ENCODE assay signal across 16 cellular contexts in the genomic region with DNA sequence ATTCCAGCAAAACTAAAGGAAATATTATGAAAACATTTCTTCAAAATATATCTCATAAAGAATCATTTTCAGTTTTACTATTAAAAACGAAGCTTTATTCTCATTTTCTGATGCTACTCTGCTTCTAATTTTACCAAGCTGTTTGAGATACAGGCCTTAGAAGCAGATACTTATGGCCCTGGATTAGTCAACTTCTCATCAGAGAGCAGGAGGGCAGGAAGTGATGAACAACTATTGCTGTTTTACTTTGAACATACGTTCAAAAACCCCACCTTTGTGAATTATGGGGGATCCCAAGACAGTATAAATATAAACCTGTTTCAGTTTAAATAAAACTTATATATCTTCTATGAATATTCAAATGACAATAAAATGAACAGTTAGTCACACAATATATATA. TPM values are rescaled to one million over a fixed set of nuclear protein-coding genes. Genes with fewer than 3 reads are reported as not detected.
A peak's percentile ranks its signal among the peaks of the same experiment; 100 is the strongest.
DNase-seq lines count a peak whose midpoint lies in the region; ATAC-seq and TF ChIP-seq lines count a peak whose summit lies in the region.
"Had no signal": no experiment of that assay in that cellular context is flagged by ENCODE, and none has a peak within 500 bp of the region (broad histone marks: within the 10 kb centered on the region; RNA-seq: fewer than 3 reads in every experiment).

No MANE protein-coding gene starts in this region.

- TF ChIP-seq CTCF in mesothelial cell of epicardium (IDR thresholded peaks at IDR 0.05; ENCODE audit: unreplicated experiment): no peak

- H3K4me3 Mint-ChIP-seq in mesothelial cell of epicardium: no peak overlapping the region
- H3K4me3 Mint-ChIP-seq: CD14-positive monocyte; CD4-positive, alpha-beta memory T cell; H9 had no signal

- H3K36me3 Mint-ChIP-seq in mesothelial cell of epicardium: peaks cover 34% of the 10 kb centered on the region
- H3K36me3 Mint-ChIP-seq: CD14-positive monocyte; CD4-positive, alpha-beta memory T cell had no signal

- peaks cover 14% of the 10 kb centered on the region for H3K9me3 Mint-ChIP-seq in mesothelial cell of epicardium
- H3K9me3 Mint-ChIP-seq: H9 had no signal

- ATAC-seq in GM18873 (IDR thresholded peaks at IDR 0.05; ENCODE audit: low FRiP score, unreplicated experiment) (no peak), GM19328 (IDR thresholded peaks at IDR 0.05; ENCODE audit: unreplicated experiment) (no peak)
- ATAC-seq: GM12878, K562 had no signal

- DNase-seq in SKM-1 treated with dmso at 0.1 percent for 144 hours (lab: John Stamatoyannopoulos, UW; ENCODE audit: unreplicated experiment) (peak; percentile 0), SKM-1 (lab: John Stamatoyannopoulos, UW; ENCODE audit: unreplicated experiment) (no peak), dermis blood vessel endothelial cell (peak; percentile 43), mesothelial cell of epicardium (ENCODE audit: low spot score in 2 of 2, unreplicated experiment in 2 of 2) (no peak), kidney glomerular epithelial cell (lab: John Stamatoyannopoulos, UW) (no peak)
- DNase-seq: CD4-positive, alpha-beta memory T cell; DMS153; DMS79; GOT3; H9; IMR-90 had no signal

- no peaks in the 10 kb centered on the region for H3K27me3 Mint-ChIP-seq in mesothelial cell of epicardium (ENCODE audit: low read depth)
- H3K27me3 Mint-ChIP-seq: CD4-positive, alpha-beta memory T cell had no signal

- H3K27ac Mint-ChIP-seq in mesothelial cell of epicardium: peak overlapping the region; percentile 38
- H3K27ac Mint-ChIP-seq: CD14-positive monocyte; CD4-positive, alpha-beta memory T cell; H9 had no signal

- peaks cover 48% of the 10 kb centered on the region for H3K4me1 Mint-ChIP-seq in mesothelial cell of epicardium
- H3K4me1 Mint-ChIP-seq: CD14-positive monocyte; CD4-positive, alpha-beta memory T cell had no signal

RNA-seq across cellular contexts. Expression of a gene that starts 16.0 kb away (rescaled TPM):
- total RNA-seq in dermis blood vessel endothelial cell: 130 and 175 TPM in 2 replicates
- total RNA-seq in mesothelial cell of epicardium: 183 to 190 TPM (median 187 TPM) in 3 replicates
- total RNA-seq: CD4-positive, alpha-beta memory T cell had no signal

Comparison
In these comparisons a context has a peak if more than half of its experiments do, and no peak if none do; other contexts are left out.
1. DNase-seq: peak in SKM-1 treated with dmso at 0.1 percent for 144 hours (single experiment) and dermis blood vessel endothelial cell (single experiment); none in SKM-1 (single experiment), mesothelial cell of epicardium (0 of 2) and kidney glomerular epithelial cell (single experiment).